In genomic region chr22:25148149-25148691, GRCh38 we compare ENCODE assay signal across 14 cellular contexts. TPM values are rescaled to one million over a fixed set of nuclear protein-coding genes. Genes with fewer than 3 reads are reported as not detected.
DNase-seq lines count a peak whose midpoint lies in the region; ATAC-seq and TF ChIP-seq lines count a peak whose summit lies in the region.
"Had no signal": no experiment of that assay in that cellular context is flagged by ENCODE, and none has a peak within 500 bp of the region (broad histone marks: within the 10 kb centered on the region; RNA-seq: fewer than 3 reads in every experiment).

No MANE protein-coding gene starts in this region.

- 26 to 33% (median 29%) methylated on average over 4 of the region's 4 CpGs for WGBS in spleen, 5 donors

- intact Hi-C loops in spleen (cut with DNase I; ENCODE audit: low total_unique reads), result loop anchor here (10.0 kb wide), 1 partner anchor 57 kb away; no protein-coding TSS in a partner anchor

- H3K27ac ChIP-seq in skin epidermis, result peak overlapping the region in 11 of 21 experiments; percentile 5 to 78 (median 40)
- no peak overlapping the region for H3K27ac ChIP-seq in spleen

- TF ChIP-seq POLR2A in spleen (IDR thresholded peaks at IDR 0.05), result no peak

- ATAC-seq in GM18907 (IDR thresholded peaks at IDR 0.05; ENCODE audit: unreplicated experiment), result no peak
- ATAC-seq: T-cell had no signal

- DNase-seq in NCI-H2029 treated with DMSO at 0.1 percent for 48 hours (lab: John Stamatoyannopoulos, UW) (peak; percentile 22), cerebellar cortex (ENCODE audit: low spot score) (peak; percentile 45), left kidney (ENCODE audit: low read depth, low spot score) (peak; percentile 82), spleen (no peak), hippocampal formation (lab: John Stamatoyannopoulos, UW) (no peak), NK-92 (lab: John Stamatoyannopoulos, UW; ENCODE audit: unreplicated experiment) (no peak)
- DNase-seq: KBM-7; NCI-H446; stimulated activated CD4-positive, alpha-beta T cell treated with anti-CD3 and anti-CD28 coated beads, Interleukin-4, amount 100 ng/mL, for 4 hours; T-cell had no signal

- H3K27me3 ChIP-seq in spleen (replicated peaks in 1 of 7), result no peaks in the 10 kb centered on the region

- no peaks in the 10 kb centered on the region for H3K9me3 ChIP-seq in spleen

- H3K4me1 ChIP-seq in spleen, result peaks cover 0 to 5% (median 0%) of the 10 kb centered on the region in 6 donors

- no peaks in the 10 kb centered on the region for H3K36me3 ChIP-seq in spleen

- H3K4me3 ChIP-seq in skin epidermis (no peak overlapping the region), spleen (no peak overlapping the region)

- no peak for TF ChIP-seq CTCF in spleen (IDR thresholded peaks at IDR 0.05 in 8 of 11, conservative IDR thresholded peaks at IDR 0.05 in 3 of 11)

RNA-seq across cellular contexts. Expression of gene CRYBB3, which starts 51.4 kb away (rescaled TPM):
- not detected for total RNA-seq in spleen
- under 1 TPM in 2 of 3 donors, not detected in 1; 0.16 to 0.80 TPM for polyA plus RNA-seq in spleen
- total RNA-seq: mononuclear cell, urinary bladder had no signal
- polyA plus RNA-seq: urinary bladder had no signal

Comparison
In these comparisons a context has a peak if more than half of its experiments do, and no peak if none do; other contexts are left out.
1. DNase-seq: peak in NCI-H2029 treated with DMSO at 0.1 percent for 48 hours (single experiment), cerebellar cortex (single experiment) and left kidney (single experiment); none in spleen (single experiment), hippocampal formation (0 of 2) and NK-92 (single experiment).
2. H3K27ac ChIP-seq: peak in skin epidermis (11 of 21); none in spleen (0 of 8).